8 cellular contexts compared by ENCODE assay signal in the genomic region with DNA sequence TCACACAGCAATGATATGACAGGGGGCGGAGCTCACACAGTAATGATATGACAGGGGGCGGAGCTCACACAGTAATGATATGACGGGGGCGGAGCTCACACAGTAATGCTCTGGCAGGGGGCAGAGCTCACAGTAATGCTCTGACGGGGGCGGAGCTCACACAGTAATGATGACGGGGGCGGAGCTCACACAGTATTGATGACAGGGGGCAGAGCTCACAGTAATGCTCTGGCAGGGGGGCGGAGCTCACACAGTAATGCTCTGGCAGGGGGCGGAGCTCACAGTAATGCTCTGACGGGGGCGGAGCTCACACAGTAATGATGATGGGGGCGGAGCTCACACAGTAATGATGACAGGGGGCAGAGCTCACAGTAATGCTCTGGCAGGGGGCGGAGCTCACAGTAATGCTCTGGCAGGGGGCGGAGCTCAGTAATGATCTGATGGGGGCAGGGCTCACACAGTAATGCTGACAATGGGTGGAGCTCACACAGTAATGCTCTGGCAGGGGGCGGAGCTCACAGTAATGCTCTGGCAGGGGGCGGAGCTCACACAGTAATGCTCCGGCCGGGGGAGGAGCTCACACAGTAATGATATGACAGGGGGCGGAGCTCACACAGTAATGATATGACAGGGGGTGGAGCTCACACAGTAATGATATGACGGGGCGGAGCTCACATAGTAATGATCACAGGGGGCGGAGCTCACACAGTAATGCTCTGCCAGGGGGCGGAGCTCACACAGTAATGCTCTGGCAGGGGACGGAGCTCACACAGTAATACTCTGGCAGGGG. TPM values are rescaled to one million over a fixed set of nuclear protein-coding genes. Genes with fewer than 3 reads are reported as not detected.
DNase-seq lines count a peak whose midpoint lies in the region; ATAC-seq and TF ChIP-seq lines count a peak whose summit lies in the region.
"Not testable (repeated sequence)": the region's sequence is repeated elsewhere in the genome, so short reads cannot be mapped to it uniquely, and the experiment has no call there.

No MANE protein-coding gene starts in this region.

- H3K9me3 Mint-ChIP-seq in CD4-positive, alpha-beta T cell; activated naive CD4-positive, alpha-beta T cell treated with anti-CD3 and anti-CD28 coated beads for 36 hours: not testable (repeated sequence)

- not testable (repeated sequence) for H3K27me3 Mint-ChIP-seq in CD4-positive, alpha-beta T cell; activated naive CD4-positive, alpha-beta T cell treated with anti-CD3 and anti-CD28 coated beads for 36 hours (ENCODE audit: low read depth)

- H3K4me1 Mint-ChIP-seq in CD4-positive, alpha-beta T cell (ENCODE audit: low read depth); activated naive CD4-positive, alpha-beta T cell treated with anti-CD3 and anti-CD28 coated beads for 36 hours (ENCODE audit: low read depth): not testable (repeated sequence)

- H3K27ac Mint-ChIP-seq in CD4-positive, alpha-beta T cell; activated naive CD4-positive, alpha-beta T cell treated with anti-CD3 and anti-CD28 coated beads for 36 hours: not testable (repeated sequence)

- H3K27ac ChIP-seq in CD4-positive, alpha-beta T cell (ENCODE audit: low read depth, low read length): not testable (repeated sequence)

- intact Hi-C loops in CD4-positive, alpha-beta T cell (cut with DNase I, micrococcal nuclease); activated naive CD4-positive, alpha-beta T cell treated with anti-CD3 and anti-CD28 coated beads for 36 hours (cut with micrococcal nuclease); mucosa of descending colon (cut with DNase I, micrococcal nuclease): not testable (repeated sequence)

- not testable (repeated sequence) for H3K4me3 Mint-ChIP-seq in CD4-positive, alpha-beta T cell; activated naive CD4-positive, alpha-beta T cell treated with anti-CD3 and anti-CD28 coated beads for 36 hours

- peak; percentile 60 for ATAC-seq in CD4-positive, alpha-beta T cell (ENCODE audit: poor library complexity)
- not testable (repeated sequence) for ATAC-seq in mucosa of descending colon

- not testable (repeated sequence) for H3K9me3 ChIP-seq in CD4-positive, alpha-beta T cell (ENCODE audit: control insufficient read depth, low read length); mucosa of descending colon

- not testable (repeated sequence) for TF ChIP-seq CTCF in CD4-positive, alpha-beta T cell (IDR thresholded peaks at IDR 0.05); epithelial cell of esophagus (IDR thresholded peaks at IDR 0.05; ENCODE audit: insufficient read depth, low read depth, low read length, missing control alignments); mucosa of descending colon (IDR thresholded peaks at IDR 0.05)

- not testable (repeated sequence) for H3K27me3 ChIP-seq in CD4-positive, alpha-beta T cell (ENCODE audit: control insufficient read depth, insufficient read depth, low read length)

- H3K36me3 ChIP-seq in mucosa of descending colon (ENCODE audit: low read depth): not testable (repeated sequence)

- CTCF ChIA-PET in CD4-positive, alpha-beta T cell (lab: Charles Lee): interaction anchor here (0.9 kb wide), 1 partner anchor 67 kb away, joined by 3 read pairs; no protein-coding TSS in a partner anchor
- CTCF ChIA-PET in activated naive CD4-positive, alpha-beta T cell treated with anti-CD3 and anti-CD28 coated beads for 36 hours (lab: Charles Lee): interaction anchor here (0.6 to 0.9 kb wide), 3 partner anchors 46 to 143 kb away, joined by 3 to 4 read pairs (median 3); no protein-coding TSS in a partner anchor

- not testable (repeated sequence) for H3K4me1 ChIP-seq in mucosa of descending colon (ENCODE audit: low read depth)

- POLR2A ChIA-PET in CD4-positive, alpha-beta T cell (lab: Charles Lee): not testable (repeated sequence)

- peaks cover 51% of the 10 kb centered on the region for H3K36me3 Mint-ChIP-seq in CD4-positive, alpha-beta T cell (ENCODE audit: low read depth)
- H3K36me3 Mint-ChIP-seq in activated naive CD4-positive, alpha-beta T cell treated with anti-CD3 and anti-CD28 coated beads for 36 hours (ENCODE audit: low read depth): peaks cover 19% of the 10 kb centered on the region

- H3K4me3 ChIP-seq in epithelial cell of esophagus (ENCODE audit: low read length); mucosa of descending colon: not testable (repeated sequence)

- peak in 2 of 10 experiments; percentile 32 to 48 for DNase-seq in CD4-positive, alpha-beta T cell
- peak; percentile 22 for DNase-seq in HK-2 (ENCODE audit: unreplicated experiment)
- peak; percentile 29 for DNase-seq in RPMI7951 (ENCODE audit: low read depth)
- peak; percentile 14 to 38 for DNase-seq in activated CD4-positive, alpha-beta T cell treated with anti-CD3 and anti-CD28 coated beads, Interleukin-2, amount 50 U/mL, for 4 hours
- peak; percentile 26 for DNase-seq in activated naive CD4-positive, alpha-beta T cell treated with anti-CD3 and anti-CD28 coated beads for 36 hours
- DNase-seq in epithelial cell of esophagus (ENCODE audit: low read depth): peak; percentile 51
- peak in 2 of 3 donors; percentile 32 to 51 for DNase-seq in mucosa of descending colon
- DNase-seq in stimulated activated CD4-positive, alpha-beta T cell treated with anti-CD3 and anti-CD28 coated beads, TNF-alpha, amount 100 ng/mL, for 48 hours (ENCODE audit: low read depth in 3 of 3): peak; percentile 10 to 58 (median 32)

RNA-seq across cellular contexts. Expression of a gene that starts 52.8 kb away (rescaled TPM):
- total RNA-seq in CD4-positive, alpha-beta T cell: 100 to 1,000 TPM; 161 to 171 TPM
- 7.1 and 8.7 TPM in 2 replicates for total RNA-seq in RPMI7951 (2014; rRNA removed; shearing (Covaris generic))
- 10 to 100 TPM; 40.0 to 46.6 TPM for total RNA-seq in activated naive CD4-positive, alpha-beta T cell treated with anti-CD3 and anti-CD28 coated beads for 36 hours
- 10 to 100 TPM; 16.8 to 61.1 (median 28.0) TPM for total RNA-seq in mucosa of descending colon
